In the genomic region with DNA sequence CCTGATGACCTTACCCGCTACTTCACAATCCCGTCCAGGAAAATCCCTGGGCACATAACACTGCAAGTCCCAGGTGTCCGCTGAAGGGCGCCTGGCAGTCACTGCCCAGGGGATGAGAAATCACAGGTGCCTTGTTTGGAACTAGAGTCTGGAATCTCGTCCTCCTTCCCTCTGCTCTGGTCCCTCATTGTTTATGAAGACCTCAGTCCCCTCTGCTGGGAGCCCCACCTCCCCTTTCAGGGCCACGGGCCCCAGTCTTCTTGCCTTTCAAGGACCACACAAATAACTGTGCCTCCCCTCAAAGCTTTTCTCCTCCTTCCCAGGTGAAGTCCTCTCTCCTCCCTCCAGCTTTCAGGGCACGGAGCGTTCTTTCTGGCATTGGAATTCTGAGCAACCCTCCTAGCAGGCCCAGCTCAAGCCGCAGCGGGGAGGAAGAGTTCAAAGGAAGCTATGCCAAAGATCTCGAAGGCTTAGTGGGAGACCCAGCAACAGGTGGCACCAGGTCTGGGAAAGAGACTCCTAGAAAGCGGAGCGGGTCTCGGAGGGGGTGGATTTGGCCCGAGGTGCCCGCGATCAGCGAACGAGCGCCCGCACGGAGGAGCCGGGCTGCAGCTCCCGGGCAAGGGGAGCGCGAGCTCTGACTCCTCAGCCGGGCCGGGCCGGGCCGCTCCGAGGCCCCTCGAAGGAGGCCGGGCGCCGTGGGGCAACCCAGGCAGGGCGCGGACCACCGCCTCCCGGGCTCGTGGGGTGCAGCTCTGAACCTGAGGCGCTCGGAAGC, we compare ENCODE assay signal across 9 cellular contexts. TPM values are rescaled to one million over a fixed set of nuclear protein-coding genes. Genes with fewer than 3 reads are reported as not detected.
DNase-seq lines count a peak whose midpoint lies in the region; ATAC-seq, FAIRE-seq and TF ChIP-seq lines count a peak whose summit lies in the region.
"Not testable (repeated sequence)": the region's sequence is repeated elsewhere in the genome, so short reads cannot be mapped to it uniquely, and the experiment has no call there.
"Had no signal": no experiment of that assay in that cellular context is flagged by ENCODE, and none has a peak within 500 bp of the region (broad histone marks: within the 10 kb centered on the region; RNA-seq: fewer than 3 reads in every experiment).

No MANE protein-coding gene starts in this region.

- H3K9me3 Mint-ChIP-seq in activated T-cell treated with anti-CD3 and anti-CD28 coated beads, Interleukin-2, amount 50 U/mL, for 24 hours: not testable (repeated sequence)

- TF ChIP-seq POLR2A in GM18505 (IDR thresholded peaks at IDR 0.05; ENCODE audit: borderline replicate concordance, extremely low read depth, insufficient read depth, insufficient read length); vagina (IDR thresholded peaks at IDR 0.05): not testable (repeated sequence)

- peak overlapping the region; percentile 57 for H3K27ac Mint-ChIP-seq in activated T-cell treated with anti-CD3 and anti-CD28 coated beads, Interleukin-2, amount 50 U/mL, for 24 hours

- peak; percentile 32 for DNase-seq in OCI-M1 (lab: John Stamatoyannopoulos, UW)
- DNase-seq in activated T-cell treated with anti-CD3 and anti-CD28 coated beads, Interleukin-2, amount 50 U/mL, for 24 hours: peak; percentile 71
- peak; percentile 17 for DNase-seq in effector CD4-positive, alpha-beta T cell
- DNase-seq in keratinocyte (ENCODE audit: low read depth, low spot score); vagina (ENCODE audit: extremely low spot score in 2 of 2): not testable (repeated sequence)
- DNase-seq in posterior vena cava (ENCODE audit: low spot score): peak; percentile 54

- peak overlapping the region; percentile 83 for H3K4me2 ChIP-seq in keratinocyte (ENCODE audit: control insufficient read depth, extremely low read depth, insufficient read depth, low read depth, low read length)

- H3K27me3 ChIP-seq in keratinocyte (ENCODE audit: control insufficient read depth, extremely low read depth, insufficient read depth, low read length); vagina: not testable (repeated sequence)

- H3K4me3 ChIP-seq in keratinocyte (ENCODE audit: control insufficient read depth in 2 of 3, extremely low read depth in 1 of 3, insufficient read depth in 2 of 3, low read depth in 1 of 3, low read length in 3 of 3) (peak overlapping the region; percentile 69 to 98 (median 80)), vagina (peak overlapping the region; percentile 95 to 98)

- H3K27ac ChIP-seq in keratinocyte (ENCODE audit: control insufficient read depth, insufficient read depth, low read length): peak overlapping the region; percentile 59
- peak overlapping the region; percentile 97 for H3K27ac ChIP-seq in vagina

- dilution Hi-C loops in keratinocyte (cut with MboI; ENCODE audit: extremely low pct_ligation_motif_present, low sequenced_read_pairs): not testable (repeated sequence)

- TF ChIP-seq CTCF in keratinocyte (optimal IDR thresholded peaks at IDR 0.05 in 1 of 3, IDR thresholded peaks at IDR 0.05 in 1 of 3, conservative IDR thresholded peaks at IDR 0.05 in 1 of 3; ENCODE audit: extremely low read depth in 1 of 3, insufficient read depth in 2 of 3, low read length in 3 of 3); vagina (IDR thresholded peaks at IDR 0.05): not testable (repeated sequence)

- peaks cover 14% of the 10 kb centered on the region for H3K4me1 Mint-ChIP-seq in activated T-cell treated with anti-CD3 and anti-CD28 coated beads, Interleukin-2, amount 50 U/mL, for 24 hours (ENCODE audit: low read depth)

- not testable (repeated sequence) for H4K20me1 ChIP-seq in keratinocyte (ENCODE audit: control insufficient read depth, extremely low read depth, insufficient read depth, low read length)

- not testable (repeated sequence) for H3K36me3 Mint-ChIP-seq in activated T-cell treated with anti-CD3 and anti-CD28 coated beads, Interleukin-2, amount 50 U/mL, for 24 hours (ENCODE audit: low read depth)

- intact Hi-C loops in posterior vena cava (cut with DNase I): not testable (repeated sequence)
- intact Hi-C loops in vagina (cut with DNase I): loop anchor here (10.0 kb wide), 1 partner anchor 52 kb away; the partner anchor contains the start of gene TMEM170A

- H3K9me1 ChIP-seq in keratinocyte (ENCODE audit: control insufficient read depth, extremely low read depth, insufficient read depth, low read length): not testable (repeated sequence)

- FAIRE-seq in keratinocyte (lab: Jason Lieb, UNC): not testable (repeated sequence)

- H3K4me1 ChIP-seq in keratinocyte (ENCODE audit: control insufficient read depth, extremely low read depth, insufficient read depth, low read length): not testable (repeated sequence)
- H3K4me1 ChIP-seq in vagina: peaks cover 10% of the 10 kb centered on the region

- H3K9me3 ChIP-seq in keratinocyte (ENCODE audit: control insufficient read depth, low read depth, low read length); vagina: not testable (repeated sequence)

- ATAC-seq in GM18505 (IDR thresholded peaks at IDR 0.05; ENCODE audit: unreplicated experiment): peak; percentile 25
- ATAC-seq in HG03025 (IDR thresholded peaks at IDR 0.05; ENCODE audit: low FRiP score, unreplicated experiment): peak; percentile 22

- H3K36me3 ChIP-seq in keratinocyte (ENCODE audit: control insufficient read depth in 2 of 2, extremely low read depth in 1 of 2, insufficient read depth in 2 of 2, low read length in 2 of 2); vagina: not testable (repeated sequence)

- H3K27me3 Mint-ChIP-seq in activated T-cell treated with anti-CD3 and anti-CD28 coated beads, Interleukin-2, amount 50 U/mL, for 24 hours: not testable (repeated sequence)

- H2AFZ ChIP-seq in keratinocyte (ENCODE audit: control insufficient read depth, low read length): peak overlapping the region; percentile 65

- not testable (repeated sequence) for H3K79me2 ChIP-seq in keratinocyte (ENCODE audit: control insufficient read depth, insufficient read depth, low read length)

- H3K9ac ChIP-seq in keratinocyte (ENCODE audit: control insufficient read depth, extremely low read depth, insufficient read depth, low read length): peak overlapping the region; percentile 80

- peak overlapping the region; percentile 84 for H3K4me3 Mint-ChIP-seq in activated T-cell treated with anti-CD3 and anti-CD28 coated beads, Interleukin-2, amount 50 U/mL, for 24 hours

RNA-seq across cellular contexts. Expression of gene CHST5, which starts 19.5 kb away (rescaled TPM):
- 0.08 to 0.19 TPM (median 0.12 TPM) in 3 replicates for polyA plus RNA-seq in keratinocyte
- not detected for polyA plus RNA-seq in keratinocyte (2011; ENCODE audit: low read depth)
- polyA plus RNA-seq in keratinocyte (2011; cell fraction: cytosol; rRNA removed): not detected in 2 replicates
- 0.38 and 0.40 TPM in 2 replicates for polyA plus RNA-seq in keratinocyte (2011; cell fraction: nucleus; rRNA removed)
- 0.10 TPM in 1 of 2 replicates, not detected in the other for polyA plus RNA-seq in keratinocyte (2012; ENCODE audit: low replicate concordance)
- 0.16 TPM in 1 of 3 replicates, not detected in the others for polyA minus RNA-seq in keratinocyte
- polyA minus RNA-seq in keratinocyte (2011; cell fraction: cytosol; rRNA and poly(A)+ RNA removed): not detected
- polyA minus RNA-seq in keratinocyte (2011; cell fraction: nucleus; rRNA and poly(A)+ RNA removed): not detected in 2 replicates
- total RNA-seq in posterior vena cava (not detected), vagina (not detected)

RNA-seq across cellular contexts. Expression of gene CHST6, which starts 21.1 kb away (rescaled TPM):
- 0.03 to 0.27 TPM (median 0.14 TPM) in 3 replicates for polyA plus RNA-seq in keratinocyte
- polyA plus RNA-seq in keratinocyte (2011; ENCODE audit: low read depth): 0.07 TPM
- 0.04 TPM in 2 replicates for polyA plus RNA-seq in keratinocyte (2011; cell fraction: cytosol; rRNA removed)
- polyA plus RNA-seq in keratinocyte (2011; cell fraction: nucleus; rRNA removed): 0.23 and 0.32 TPM in 2 replicates
- polyA plus RNA-seq in keratinocyte (2012; ENCODE audit: low replicate concordance): 0.14 and 0.47 TPM in 2 replicates
- polyA minus RNA-seq in keratinocyte: 0.03 to 0.59 TPM (median 0.06 TPM) in 3 replicates
- 0.19 TPM for polyA minus RNA-seq in keratinocyte (2011; cell fraction: cytosol; rRNA and poly(A)+ RNA removed)
- 0.47 and 0.53 TPM in 2 replicates for polyA minus RNA-seq in keratinocyte (2011; cell fraction: nucleus; rRNA and poly(A)+ RNA removed)
- total RNA-seq in posterior vena cava: 1 to 10 TPM in 1 of 2 donors, under 1 TPM in 1; 0.86 to 1.6 TPM
- total RNA-seq in vagina: 0.25 TPM
- total RNA-seq: activated naive CD4-positive, alpha-beta T cell treated with anti-CD3 and anti-CD28 coated beads, Interleukin-2, amount 50 U/mL, for 72 hours had no signal

RNA-seq across cellular contexts. Expression of gene TMEM231, which starts 39.7 kb away (rescaled TPM):
- polyA plus RNA-seq in keratinocyte: 11.0 to 15.9 TPM (median 11.7 TPM) in 3 replicates
- polyA plus RNA-seq in keratinocyte (2011; ENCODE audit: low read depth): 2.0 TPM
- 10.4 and 11.8 TPM in 2 replicates for polyA plus RNA-seq in keratinocyte (2011; cell fraction: cytosol; rRNA removed)
- polyA plus RNA-seq in keratinocyte (2011; cell fraction: nucleus; rRNA removed): 21.7 and 30.6 TPM in 2 replicates
- 6.6 and 6.7 TPM in 2 replicates for polyA plus RNA-seq in keratinocyte (2012; ENCODE audit: low replicate concordance)
- polyA minus RNA-seq in keratinocyte: 32.9 to 53.0 TPM (median 35.4 TPM) in 3 replicates
- polyA minus RNA-seq in keratinocyte (2011; cell fraction: cytosol; rRNA and poly(A)+ RNA removed): 12.7 TPM
- polyA minus RNA-seq in keratinocyte (2011; cell fraction: nucleus; rRNA and poly(A)+ RNA removed): 16.7 and 21.5 TPM in 2 replicates
- total RNA-seq in posterior vena cava: 1 to 10 TPM; 6.8 to 9.4 TPM
- 6.9 TPM for total RNA-seq in vagina

RNA-seq across cellular contexts. Expression of gene GABARAPL2, which starts 49.8 kb away (rescaled TPM):
- polyA plus RNA-seq in keratinocyte: 83.2 to 95.8 TPM (median 93.2 TPM) in 3 replicates
- polyA plus RNA-seq in keratinocyte (2011; ENCODE audit: low read depth): 101 TPM
- 97.2 and 154 TPM in 2 replicates for polyA plus RNA-seq in keratinocyte (2011; cell fraction: cytosol; rRNA removed)
- polyA plus RNA-seq in keratinocyte (2011; cell fraction: nucleus; rRNA removed): 63.6 and 67.4 TPM in 2 replicates
- polyA plus RNA-seq in keratinocyte (2012; ENCODE audit: low replicate concordance): 93.6 and 222 TPM in 2 replicates
- polyA minus RNA-seq in keratinocyte: 10.0 to 31.2 TPM (median 24.8 TPM) in 3 replicates
- 28.6 TPM for polyA minus RNA-seq in keratinocyte (2011; cell fraction: cytosol; rRNA and poly(A)+ RNA removed)
- polyA minus RNA-seq in keratinocyte (2011; cell fraction: nucleus; rRNA and poly(A)+ RNA removed): 9.1 and 10.5 TPM in 2 replicates
- 10 to 100 TPM; 94.3 to 96.0 TPM for total RNA-seq in posterior vena cava
- 86.4 TPM for total RNA-seq in vagina

RNA-seq across cellular contexts. Expression of gene TMEM170A, which starts 51.9 kb away (rescaled TPM):
- 13.2 to 22.1 TPM (median 14.5 TPM) in 3 replicates for polyA plus RNA-seq in keratinocyte
- polyA plus RNA-seq in keratinocyte (2011; ENCODE audit: low read depth): 6.4 TPM
- polyA plus RNA-seq in keratinocyte (2011; cell fraction: cytosol; rRNA removed): 7.2 and 12.6 TPM in 2 replicates
- polyA plus RNA-seq in keratinocyte (2011; cell fraction: nucleus; rRNA removed): 16.4 and 17.4 TPM in 2 replicates
- 10.1 and 15.8 TPM in 2 replicates for polyA plus RNA-seq in keratinocyte (2012; ENCODE audit: low replicate concordance)
- 4.1 to 15.9 TPM (median 10.9 TPM) in 3 replicates for polyA minus RNA-seq in keratinocyte
- 8.8 TPM for polyA minus RNA-seq in keratinocyte (2011; cell fraction: cytosol; rRNA and poly(A)+ RNA removed)
- polyA minus RNA-seq in keratinocyte (2011; cell fraction: nucleus; rRNA and poly(A)+ RNA removed): 12.8 and 23.4 TPM in 2 replicates
- total RNA-seq in posterior vena cava (10 to 100 TPM; 14.3 to 16.9 TPM), vagina (21.9 TPM)
